ENCODE assay signal across 26 cellular contexts in the genomic region with DNA sequence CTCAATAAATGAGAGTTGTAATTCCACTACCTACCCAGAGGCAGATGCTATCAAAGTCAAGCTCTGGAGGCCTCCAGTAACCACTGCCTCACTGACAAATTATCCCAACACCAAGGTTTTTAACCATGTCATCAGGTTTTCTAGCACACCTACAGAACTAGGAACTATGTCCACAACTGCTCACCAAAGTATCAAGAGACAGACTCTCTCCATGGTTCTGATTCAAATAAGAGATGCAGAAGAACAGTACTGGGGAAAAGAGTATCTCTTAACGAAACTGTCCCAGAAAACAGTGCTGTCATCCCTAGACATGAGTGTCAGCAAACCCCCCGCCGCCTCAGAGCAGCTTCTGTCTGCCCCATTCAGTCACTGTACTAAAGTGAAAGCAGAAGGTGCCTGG.
"Had no signal": no experiment of that assay in that cellular context is flagged by ENCODE, and none has a peak within 500 bp of the region (broad histone marks: within the 10 kb centered on the region; RNA-seq: fewer than 3 reads in every experiment).

No MANE protein-coding gene starts in this region.

- H3K9me3 ChIP-seq: adrenal gland, MG63, Peyer's patch had no signal

- DNase-seq: activated CD4-positive, alpha-beta T cell treated with anti-CD3 and anti-CD28 coated beads, Interleukin-2, amount 10 ng/mL, durations not matched to agents 24 days and 14 days; activated CD4-positive, alpha-beta T cell treated with anti-CD3 and anti-CD28 coated beads, Interleukin-2, amount 50 U/mL, for 48 hours; activated CD8-positive, alpha-beta T cell treated with anti-CD3 and anti-CD28 coated beads, Interleukin-2, amount 10 ng/mL, durations not matched to agents 7 days and 5 days; activated gamma-delta T cell treated with Interleukin-2 at 50 U/mL for 16 hours; activated naive CD4-positive, alpha-beta T cell treated with anti-CD3 and anti-CD28 coated beads for 36 hours; activated T-cell treated with anti-CD3 and anti-CD28 coated beads, Interleukin-2, amount 50 U/mL, for 4 hours; adrenal gland; caudate nucleus; cerebellar nuclear complex; Kasumi-1; KG1; MG63; NCI-H1048; NCI-H1105 treated with DMSO at 0.1 percent for 48 hours; NCI-H1436; NCI-H1694; NCI-H1930; NCI-H2081 treated with DMSO at 0.1 percent for 48 hours; NCI-H345; NCI-H524 treated with DMSO at 0.1 percent for 48 hours; Peyer's patch; Right ventricle myocardium superior had no signal

- H3K27me3 ChIP-seq: Peyer's patch had no signal

- H3K36me3 ChIP-seq: adrenal gland, MG63, Peyer's patch had no signal

- FAIRE-seq: astrocyte, bronchial epithelial cell, TTC549 had no signal

- ATAC-seq: activated CD8-positive, alpha-beta T cell treated with anti-CD3 and anti-CD28 coated beads, Interleukin-2, amount 10 ng/mL, durations not matched to agents 7 days and 5 days; activated naive CD4-positive, alpha-beta T cell treated with anti-CD3 and anti-CD28 coated beads, Interleukin-2, amount 50 U/mL, for 72 hours; activated T-cell treated with anti-CD3 and anti-CD28 coated beads, Interleukin-2, amount 50 U/mL, for 4 hours had no signal

- H3K4me3 ChIP-seq: adrenal gland, MG63, Peyer's patch had no signal

- H3K27ac ChIP-seq: adrenal gland, Peyer's patch had no signal
